1 cellular context compared by ENCODE assay signal in the genomic region with DNA sequence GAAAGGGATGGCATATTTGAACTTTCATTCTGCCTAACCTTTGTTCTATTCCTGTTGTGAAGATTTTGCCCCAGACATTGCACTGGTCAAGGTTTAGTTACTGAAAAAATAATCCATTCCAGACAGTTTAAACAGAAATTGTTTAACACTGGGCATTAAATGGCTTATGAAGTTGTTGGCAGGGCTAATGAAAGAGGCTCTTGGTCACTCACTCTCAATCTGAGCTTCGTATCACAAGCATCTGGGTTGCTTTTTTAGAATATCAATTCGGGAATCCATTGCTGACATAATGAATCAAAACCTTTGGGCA.
TF ChIP-seq lines count a peak whose summit lies in the region.

No MANE protein-coding gene starts in this region.

TF ChIP-seq in H1, 55 proteins besides CTCF, POLR2A, EP300 and RAD21:
- TF ChIP-seq HDAC2 (IDR thresholded peaks at IDR 0.05; ENCODE audit: borderline replicate concordance in 1 of 2, low read depth in 2 of 2, low read length in 2 of 2) (no peak), RBBP5 (IDR thresholded peaks at IDR 0.05; ENCODE audit: borderline replicate concordance, low read depth, low read length) (no peak)
